ENCODE assay signal across 16 cellular contexts in genomic region chr11:57203359-57203758, GRCh38. TPM values are rescaled to one million over a fixed set of nuclear protein-coding genes. Genes with fewer than 3 reads are reported as not detected.
DNase-seq lines count a peak whose midpoint lies in the region; ATAC-seq, FAIRE-seq and TF ChIP-seq lines count a peak whose summit lies in the region.
"Had no signal": no experiment of that assay in that cellular context is flagged by ENCODE, and none has a peak within 500 bp of the region (broad histone marks: within the 10 kb centered on the region; RNA-seq: fewer than 3 reads in every experiment).

No MANE protein-coding gene starts in this region.

- H2BK15ac ChIP-seq in IMR-90 (ENCODE audit: low read depth, low read length), result no peak overlapping the region

- H2AK9ac ChIP-seq in IMR-90 (replicated peaks; ENCODE audit: low read depth, low read length, poor library complexity), result no peak overlapping the region

- dilution Hi-C loops in IMR-90 (cut with HindIII; ENCODE audit: low sequenced_read_pairs, unreplicated experiment), result no loop called here

- ATAC-seq in IMR-90 (ENCODE audit: low read depth) (no peak; the same call in 1 of the 2 replicates), right lobe of liver (peak; percentile 72 to 73 (median 72)), GM21619 (IDR thresholded peaks at IDR 0.05; ENCODE audit: unreplicated experiment) (no peak)
- ATAC-seq: activated CD4-positive, alpha-beta T cell treated with anti-CD3 and anti-CD28 coated beads for 36 hours; effector memory CD8-positive, alpha-beta T cell had no signal

- 17% methylated on average over 1 of the region's 3 CpGs; no CpG with 5 or more reads in 1 of the 2 experiments for WGBS in IMR-90 (ENCODE audit: extremely low coverage in 2 of 2, insufficient read length in 1 of 2), 2 experiments
- whole genome bisulfite sequencing in right lobe of liver (ENCODE audit: insufficient coverage, low coverage, low lambda C conversion rate, missing lambda C conversion rate), result 36% methylated on average over 2 of the region's 3 CpGs
- WGBS in small intestine, 3 donors, result 30 to 34% (median 31%) methylated on average over 3 of the region's 3 CpGs

- no peak overlapping the region for H2BK5ac ChIP-seq in IMR-90 (ENCODE audit: low read depth, low read length, poor library complexity, severe bottlenecking)

- TF ChIP-seq POLR2A in IMR-90 (IDR thresholded peaks at IDR 0.05; ENCODE audit: low read depth, low read length) (no peak), right lobe of liver (IDR thresholded peaks at IDR 0.05) (no peak)

- intact Hi-C loops in IMR-90 (cut with micrococcal nuclease), result no loop called here
- intact Hi-C loops in right lobe of liver (cut with DNase I), result no loop called here

- no peak overlapping the region for H2AK5ac ChIP-seq in IMR-90 (ENCODE audit: low read depth, low read length)

- H3K4me3 ChIP-seq in IMR-90 (ENCODE audit: insufficient read depth, low read depth, low read length) (no peak overlapping the region), right lobe of liver (no peak overlapping the region), small intestine (ENCODE audit: low read depth in 1 of 2, low read length in 2 of 2) (no peak overlapping the region)
- H3K4me3 ChIP-seq: HAP-1, upper lobe of left lung had no signal

- H2AFZ ChIP-seq in IMR-90 (replicated peaks; ENCODE audit: low read length, poor library complexity), result no peak overlapping the region

- no peak for FAIRE-seq in small intestine (lab: Jason Lieb, UNC)

- CTCF ChIA-PET in IMR-90 (lab: Yijun Ruan, JAX) (interaction anchor here (2.6 kb wide), 1 partner anchor 46 kb away, joined by 40 read pairs; no protein-coding TSS in a partner anchor), HEK293T (lab: Yijun Ruan, JAX) (no interaction called here)

- H3K4me1 ChIP-seq in IMR-90 (ENCODE audit: control insufficient read depth, insufficient read depth, low read length), result no peaks in the 10 kb centered on the region; the same call in 1 of the 2 replicates
- H3K4me1 ChIP-seq in right lobe of liver, result no peaks in the 10 kb centered on the region
- peaks cover 0 to 2% of the 10 kb centered on the region in 2 donors for H3K4me1 ChIP-seq in small intestine (ENCODE audit: control insufficient read depth in 2 of 2, insufficient read depth in 1 of 2, low read depth in 1 of 2, low read length in 1 of 2)
- H3K4me1 ChIP-seq: HAP-1 had no signal

- BruUV-seq in IMR-90 (replicated peaks; lab: Mats Ljungman, UMichigan), result no TSS peak

- H3K27me3 ChIP-seq in IMR-90 (ENCODE audit: control insufficient read depth, insufficient read depth, low read length) (peaks cover 44% of the 10 kb centered on the region), right lobe of liver (no peaks in the 10 kb centered on the region), small intestine (ENCODE audit: control insufficient read depth in 2 of 2, insufficient read depth in 2 of 2, low read length in 2 of 2) (no peaks in the 10 kb centered on the region)
- H3K27me3 ChIP-seq: upper lobe of left lung had no signal

- H2BK20ac ChIP-seq in IMR-90 (ENCODE audit: low read depth, low read length), result no peak overlapping the region

- no peak overlapping the region for H3K23ac ChIP-seq in IMR-90 (ENCODE audit: low read depth, low read length)

- H4K8ac ChIP-seq in IMR-90 (ENCODE audit: low read depth in 2 of 2, low read length in 2 of 2), result no peak overlapping the region

- H3K9me3 ChIP-seq in IMR-90 (ENCODE audit: control insufficient read depth, insufficient read depth, low read length), result no peaks in the 10 kb centered on the region
- no peaks in the 10 kb centered on the region for H3K9me3 ChIP-seq in right lobe of liver
- H3K9me3 ChIP-seq in small intestine (ENCODE audit: control insufficient read depth, low read depth), result no peaks in the 10 kb centered on the region
- H3K9me3 ChIP-seq: HAP-1, upper lobe of left lung had no signal

- H4K20me1 ChIP-seq in IMR-90 (ENCODE audit: insufficient read depth, low read length), result no peaks in the 10 kb centered on the region

- H3K4me2 ChIP-seq in IMR-90 (ENCODE audit: low read depth, low read length), result no peak overlapping the region

- DNase-seq in IMR-90 (peak; percentile 48), fibroblast of peridontal ligament (ENCODE audit: extremely low read depth) (peak; percentile 8), right lobe of liver (peak in 2 of 3 donors; percentile 35 to 67), small intestine (peak; percentile 1), AG08396 (ENCODE audit: low spot score) (no peak), HEK293T (ENCODE audit: extremely low spot score) (no peak), GM13977 (ENCODE audit: low spot score) (no peak)
- DNase-seq: activated CD4-positive, alpha-beta T cell treated with anti-CD3 and anti-CD28 coated beads for 36 hours; effector memory CD8-positive, alpha-beta T cell; NCI-H1105; NCI-H345; upper lobe of left lung had no signal

- H3K9me1 ChIP-seq in IMR-90 (ENCODE audit: insufficient read depth, low read length), result peaks cover 3% of the 10 kb centered on the region; the same call in 1 of the 2 replicates

- no peak overlapping the region for H4K91ac ChIP-seq in IMR-90 (ENCODE audit: insufficient read depth, low read depth, low read length)

- no peak overlapping the region for H3K18ac ChIP-seq in IMR-90 (ENCODE audit: low read depth, low read length)

- TF ChIP-seq CTCF in IMR-90 (conservative IDR thresholded peaks at IDR 0.05; ENCODE audit: low read depth, low read length) (no peak), right lobe of liver (IDR thresholded peaks at IDR 0.05) (no peak), GM13977 (IDR thresholded peaks at IDR 0.05; ENCODE audit: extremely low read depth, insufficient read depth, missing control alignments) (no peak)

- no peak overlapping the region for H3K27ac ChIP-seq in IMR-90 (ENCODE audit: insufficient read depth, low read length)
- H3K27ac ChIP-seq in right lobe of liver, result no peak overlapping the region
- no peak overlapping the region for H3K27ac ChIP-seq in small intestine (ENCODE audit: low read depth in 1 of 2, low read length in 1 of 2)
- H3K27ac ChIP-seq: upper lobe of left lung had no signal

- H3K36me3 ChIP-seq in IMR-90 (ENCODE audit: control insufficient read depth, insufficient read depth, low read length), result no peaks in the 10 kb centered on the region
- H3K36me3 ChIP-seq in right lobe of liver, result no peaks in the 10 kb centered on the region
- H3K36me3 ChIP-seq in small intestine (ENCODE audit: control insufficient read depth in 2 of 2, insufficient read depth in 2 of 2, low read length in 2 of 2), result no peaks in the 10 kb centered on the region
- H3K36me3 ChIP-seq: HAP-1, upper lobe of left lung had no signal

- no peaks in the 10 kb centered on the region for H3K79me1 ChIP-seq in IMR-90 (ENCODE audit: low read depth in 1 of 2, low read length in 2 of 2)

- no peak overlapping the region for H3K14ac ChIP-seq in IMR-90 (replicated peaks; ENCODE audit: low read depth, low read length)

- H2BK120ac ChIP-seq in IMR-90 (ENCODE audit: low read depth, low read length), result no peak overlapping the region

- H4K5ac ChIP-seq in IMR-90 (ENCODE audit: low read depth, low read length), result no peak overlapping the region

- no peak overlapping the region for H3K56ac ChIP-seq in IMR-90 (ENCODE audit: extremely low read depth, insufficient read depth, low read length)

- in situ Hi-C loops in IMR-90 (cut with MboI; ENCODE audit: low sequenced_read_pairs), result no loop called here
- in situ Hi-C loops in GM13977 (cut with MboI; ENCODE audit: low pct_unique_long_range_greater_than_20kb, low sequenced_read_pairs, unreplicated experiment), result no loop called here

- POLR2A ChIA-PET in IMR-90 (lab: Charles Lee; ENCODE audit: unreplicated experiment) (no interaction called here), HEK293T (lab: Yijun Ruan, JAX) (no interaction called here)

- no peak overlapping the region for H3K4ac ChIP-seq in IMR-90 (ENCODE audit: low read depth, low read length)

- TF ChIP-seq RAD21 in IMR-90 (IDR thresholded peaks at IDR 0.05; ENCODE audit: low read length), result no peak

- no peak overlapping the region for H3K9ac ChIP-seq in IMR-90 (ENCODE audit: low read depth, low read length)

TF ChIP-seq in IMR-90, 13 proteins besides CTCF, POLR2A, EP300 and RAD21 (continues in another document):
- TF ChIP-seq CEBPB (IDR thresholded peaks at IDR 0.05; ENCODE audit: low read depth, low read length) (no peak), SMC3 (IDR thresholded peaks at IDR 0.05; ENCODE audit: low read depth, low read length) (no peak), RFX5 (IDR thresholded peaks at IDR 0.05; ENCODE audit: low read depth, low read length) (no peak)
- TF ChIP-seq, protein P1, sequence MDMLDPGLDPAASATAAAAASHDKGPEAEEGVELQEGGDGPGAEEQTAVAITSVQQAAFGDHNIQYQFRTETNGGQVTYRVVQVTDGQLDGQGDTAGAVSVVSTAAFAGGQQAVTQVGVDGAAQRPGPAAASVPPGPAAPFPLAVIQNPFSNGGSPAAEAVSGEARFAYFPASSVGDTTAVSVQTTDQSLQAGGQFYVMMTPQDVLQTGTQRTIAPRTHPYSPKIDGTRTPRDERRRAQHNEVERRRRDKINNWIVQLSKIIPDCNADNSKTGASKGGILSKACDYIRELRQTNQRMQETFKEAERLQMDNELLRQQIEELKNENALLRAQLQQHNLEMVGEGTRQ (IDR thresholded peaks at IDR 0.05; ENCODE audit: low read depth, low read length), result no peak

TF ChIP-seq in HEK293T, 16 proteins besides CTCF, POLR2A, EP300 and RAD21 (continues in another document):
- TF ChIP-seq SP1 (IDR thresholded peaks at IDR 0.05) (no peak), TARDBP (IDR thresholded peaks at IDR 0.05) (no peak), ZNF384 (IDR thresholded peaks at IDR 0.05) (no peak), FOXA1 (IDR thresholded peaks at IDR 0.05) (no peak), HDGF (IDR thresholded peaks at IDR 0.05; ENCODE audit: borderline replicate concordance) (no peak)

RNA-seq across cellular contexts. Expression of gene LRRC55, which starts 21.6 kb away (rescaled TPM):
- total RNA-seq in IMR-90 (2012; rRNA removed) (not detected in 2 replicates), right lobe of liver (under 1 TPM in 5 of 6 experiments, not detected in 1; 0.06 to 0.71 (median 0.13) TPM)
- polyA plus RNA-seq in IMR-90 (2012; rRNA removed) (not detected in 2 replicates), small intestine (1 to 10 TPM in 1 of 3 donors, not detected in 2; 1.6 TPM)
- not detected in 2 replicates for polyA plus RNA-seq in IMR-90 (2012; cell fraction: cytosol; rRNA removed)
- not detected in 2 replicates for polyA plus RNA-seq in IMR-90 (2012; cell fraction: nucleus; rRNA removed; ENCODE audit: low replicate concordance)
- total RNA-seq: activated CD4-positive, alpha-beta T cell treated with anti-CD3 and anti-CD28 coated beads for 36 hours had no signal
- polyA plus RNA-seq: BJ, IgD-negative memory B cell had no signal

RNA-seq across cellular contexts. Expression of gene APLNR, which starts 33.7 kb away (rescaled TPM):
- total RNA-seq in IMR-90 (2012; rRNA removed) (not detected in 2 replicates), right lobe of liver (1 to 10 TPM; 1.1 to 3.6 (median 2.1) TPM)
- polyA plus RNA-seq in IMR-90 (2012; rRNA removed) (not detected in 2 replicates), small intestine (1 to 10 TPM in 1 of 3 donors, under 1 TPM in 1, not detected in 1; 0.27 to 3.4 TPM)
- polyA plus RNA-seq in IMR-90 (2012; cell fraction: cytosol; rRNA removed), result 0.02 TPM in 1 of 2 replicates, not detected in the other
- polyA plus RNA-seq in IMR-90 (2012; cell fraction: nucleus; rRNA removed; ENCODE audit: low replicate concordance), result 0.04 TPM in 1 of 2 replicates, not detected in the other
- total RNA-seq: activated CD4-positive, alpha-beta T cell treated with anti-CD3 and anti-CD28 coated beads for 36 hours had no signal
- polyA plus RNA-seq: BJ, IgD-negative memory B cell had no signal

Comparison
In these comparisons a context has a peak if more than half of its experiments do, and no peak if none do; other contexts are left out.
1. ATAC-seq: peak in right lobe of liver (4 of 4); none in IMR-90 (single experiment) and GM21619 (single experiment).
2. DNase-seq: peak in IMR-90 (single experiment), fibroblast of peridontal ligament (single experiment), right lobe of liver (2 of 3) and small intestine (single experiment); none in AG08396 (single experiment), HEK293T (single experiment) and GM13977 (single experiment).